26 cellular contexts compared by ENCODE assay signal in the genomic region with DNA sequence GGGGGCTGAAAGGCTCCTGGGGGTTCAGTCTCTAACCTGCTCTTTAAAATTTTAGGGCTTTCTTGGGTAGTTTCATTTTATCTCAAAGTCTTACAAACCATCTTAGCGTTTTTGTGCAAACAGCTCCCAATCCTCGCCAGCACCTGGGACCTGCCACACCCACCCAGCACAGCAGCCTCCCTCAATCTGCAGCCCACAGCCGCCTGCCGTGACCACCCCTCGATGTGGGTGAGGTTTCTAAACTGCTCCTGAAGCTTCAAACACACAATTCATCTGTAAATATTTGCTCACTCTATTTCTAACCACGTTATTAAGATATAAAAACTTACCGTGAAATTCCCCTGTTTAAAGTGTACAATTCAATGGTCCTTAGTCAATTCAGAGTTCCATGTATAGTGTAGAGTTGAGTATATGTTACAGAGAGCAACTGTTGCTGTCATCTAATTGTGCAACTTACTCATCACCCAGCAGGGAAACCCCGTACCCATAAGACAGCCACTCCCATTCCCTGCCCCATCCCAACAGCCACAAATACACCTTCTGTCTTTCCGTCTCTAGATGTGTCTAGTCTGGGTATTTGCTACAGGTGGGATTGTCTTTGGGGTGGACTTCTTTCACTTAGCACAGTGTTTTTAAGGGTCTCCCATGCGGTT.
"Had no signal": no experiment of that assay in that cellular context is flagged by ENCODE, and none has a peak within 500 bp of the region (broad histone marks: within the 10 kb centered on the region; RNA-seq: fewer than 3 reads in every experiment).

No MANE protein-coding gene starts in this region.

- ATAC-seq: activated CD4-positive, CD25-positive, alpha-beta regulatory T cell treated with anti-CD3 and anti-CD28 coated beads, Interleukin-2, amount 50 U/mL, for 24 hours; activated T-cell treated with anti-CD3 and anti-CD28 coated beads, Interleukin-2, amount 50 U/mL, for 72 hours; effector memory CD8-positive, alpha-beta T cell; left lobe of liver had no signal

- H3K4me3 ChIP-seq: adrenal gland, cardiac muscle cell, right atrium auricular region, vagina had no signal

- FAIRE-seq: astrocyte, small intestine had no signal

- H3K9me3 ChIP-seq: adrenal gland, right atrium auricular region, suprapubic skin, vagina had no signal

- H3K4me3 Mint-ChIP-seq: activated T-cell treated with anti-CD3 and anti-CD28 coated beads, Interleukin-2, amount 50 U/mL, for 72 hours; effector memory CD8-positive, alpha-beta T cell; nephron progenitor cell; stimulated activated naive CD8-positive, alpha-beta T cell treated with anti-CD3 and anti-CD28 coated beads, Interleukin-15, Interleukin-2, amounts not matched to agents 100 ng/mL and 50 ng/mL, for 24 hours; T-helper 1 cell treated with Interleukin-12 subunit alpha and Interleukin-12 subunit beta and Interleukin-4 antibody, amounts not matched to agents 30 μg/mL and 1 μg/mL, for 36 hours had no signal

- H3K36me3 ChIP-seq: adrenal gland, cardiac muscle cell, right atrium auricular region, suprapubic skin, vagina had no signal

- H3K27ac Mint-ChIP-seq: activated T-cell treated with anti-CD3 and anti-CD28 coated beads, Interleukin-2, amount 50 U/mL, for 72 hours; effector memory CD8-positive, alpha-beta T cell; nephron progenitor cell; stimulated activated naive CD8-positive, alpha-beta T cell treated with anti-CD3 and anti-CD28 coated beads, Interleukin-15, Interleukin-2, amounts not matched to agents 100 ng/mL and 50 ng/mL, for 24 hours; T-helper 1 cell treated with Interleukin-12 subunit alpha and Interleukin-12 subunit beta and Interleukin-4 antibody, amounts not matched to agents 30 μg/mL and 1 μg/mL, for 36 hours had no signal

- H3K9me3 Mint-ChIP-seq: activated T-cell treated with anti-CD3 and anti-CD28 coated beads, Interleukin-2, amount 50 U/mL, for 72 hours; effector memory CD8-positive, alpha-beta T cell; nephron progenitor cell; stimulated activated naive CD8-positive, alpha-beta T cell treated with anti-CD3 and anti-CD28 coated beads, Interleukin-15, Interleukin-2, amounts not matched to agents 100 ng/mL and 50 ng/mL, for 24 hours had no signal

- H3K27me3 Mint-ChIP-seq: stimulated activated naive CD8-positive, alpha-beta T cell treated with anti-CD3 and anti-CD28 coated beads, Interleukin-15, Interleukin-2, amounts not matched to agents 100 ng/mL and 50 ng/mL, for 24 hours had no signal

- DNase-seq: activated CD4-positive, alpha-beta T cell treated with anti-CD3 and anti-CD28 coated beads, Interleukin-2, amount 50 U/mL, for 1 hour; activated CD8-positive, alpha-beta memory T cell treated with anti-CD3 and anti-CD28 coated beads, Interleukin-2, amount 50 U/mL, for 48 hours; activated effector memory CD4-positive, alpha-beta T cell treated with anti-CD3 and anti-CD28 coated beads, Interleukin-2, amount 50 U/mL, for 16 hours; activated naive CD4-positive, alpha-beta T cell treated with anti-CD3 and anti-CD28 coated beads, Interleukin-2, amount 50 U/mL, for 16 hours; activated T-cell treated with anti-CD3 and anti-CD28 coated beads, Interleukin-2, amount 50 U/mL, for 72 hours; adrenal gland; dermis blood vessel endothelial cell; effector memory CD8-positive, alpha-beta T cell; foreskin fibroblast; hippocampal formation; islet precursor cell; midbrain; nephron progenitor cell; small intestine; stimulated activated CD4-positive, alpha-beta T cell treated with anti-CD3 and anti-CD28 coated beads, Interleukin-15, amount 100 ng/mL, for 24 hours; stimulated activated CD4-positive, alpha-beta T cell treated with anti-CD3 and anti-CD28 coated beads, Interleukin-2, amount 100 ng/mL, for 48 hours; trophoblast cell had no signal

- H3K4me1 ChIP-seq: adrenal gland, right atrium auricular region had no signal

- H3K27ac ChIP-seq: adrenal gland, cardiac muscle cell, right atrium auricular region, vagina had no signal
